27 cellular contexts compared by ENCODE assay signal in genomic region chr4:53173576-53173975, GRCh38.
"Had no signal": no experiment of that assay in that cellular context is flagged by ENCODE, and none has a peak within 500 bp of the region (broad histone marks: within the 10 kb centered on the region; RNA-seq: fewer than 3 reads in every experiment).

No MANE protein-coding gene starts in this region.

- H3K9ac ChIP-seq: neural progenitor cell, parathyroid adenoma had no signal

- H3K27ac ChIP-seq: neural progenitor cell, ovary, parathyroid adenoma, psoas muscle, right lobe of liver, sigmoid colon, stomach, thoracic aorta, thyroid gland, tibial nerve, upper lobe of left lung, vagina had no signal

- H3K27me3 Mint-ChIP-seq: progenitor cell of endocrine pancreas; stimulated activated naive B cell treated with anti-CD40 and anti-IgM and Interleukin-4, amounts not matched to agents 10 μg/mL and 1 μg/mL and 100 μg/mL, for 72 hours; stimulated activated naive CD8-positive, alpha-beta T cell treated with anti-CD3 and anti-CD28 coated beads, Interleukin-15, Interleukin-2, amounts not matched to agents 100 ng/mL and 50 ng/mL, for 24 hours had no signal

- H3K36me3 ChIP-seq: neural progenitor cell, ovary, right lobe of liver, sigmoid colon, stomach, thoracic aorta, thyroid gland, upper lobe of left lung, vagina had no signal

- H3K27ac Mint-ChIP-seq: nephron; neural progenitor cell; progenitor cell of endocrine pancreas; stimulated activated effector memory CD8-positive, alpha-beta T cell treated with anti-CD3 and anti-CD28 coated beads, Interleukin-12 subunit alpha, Interleukin-12 subunit beta, amount 100 ng/mL, for 72 hours; stimulated activated naive B cell treated with anti-CD40 and anti-IgM and Interleukin-4, amounts not matched to agents 10 μg/mL and 1 μg/mL and 100 μg/mL, for 72 hours; stimulated activated naive CD8-positive, alpha-beta T cell treated with anti-CD3 and anti-CD28 coated beads, Interleukin-15, Interleukin-2, amounts not matched to agents 100 ng/mL and 50 ng/mL, for 24 hours had no signal

- H3K4me1 ChIP-seq: neural progenitor cell, parathyroid adenoma, psoas muscle, right lobe of liver, sigmoid colon, stomach, thyroid gland, tibial nerve, upper lobe of left lung, vagina had no signal

- H3K79me2 ChIP-seq: parathyroid adenoma had no signal

- H3K4me3 Mint-ChIP-seq: nephron; neural progenitor cell; stimulated activated effector memory CD8-positive, alpha-beta T cell treated with anti-CD3 and anti-CD28 coated beads, Interleukin-12 subunit alpha, Interleukin-12 subunit beta, amount 100 ng/mL, for 72 hours; stimulated activated naive B cell treated with anti-CD40 and anti-IgM and Interleukin-4, amounts not matched to agents 10 μg/mL and 1 μg/mL and 100 μg/mL, for 72 hours; stimulated activated naive CD8-positive, alpha-beta T cell treated with anti-CD3 and anti-CD28 coated beads, Interleukin-15, Interleukin-2, amounts not matched to agents 100 ng/mL and 50 ng/mL, for 24 hours had no signal

- ATAC-seq: psoas muscle; right cardiac atrium; right lobe of liver; stimulated activated effector memory CD8-positive, alpha-beta T cell treated with anti-CD3 and anti-CD28 coated beads, Interleukin-12 subunit alpha, Interleukin-12 subunit beta, amount 100 ng/mL, for 72 hours; stimulated activated naive B cell treated with anti-CD40 and anti-IgM and Interleukin-4, amounts not matched to agents 10 μg/mL and 1 μg/mL and 100 μg/mL, for 72 hours had no signal

- H3K9me3 ChIP-seq: ovary, psoas muscle, right lobe of liver, sigmoid colon, thoracic aorta, thyroid gland, vagina had no signal

- H3K4me3 ChIP-seq: neural progenitor cell, ovary, psoas muscle, right lobe of liver, sigmoid colon, stomach, thoracic aorta, thyroid gland, tibial nerve, upper lobe of left lung, vagina had no signal

- H3K27me3 ChIP-seq: neural progenitor cell, ovary, right lobe of liver, sigmoid colon, stomach, thyroid gland, tibial nerve, upper lobe of left lung, vagina had no signal

- H3K36me3 Mint-ChIP-seq: stimulated activated effector memory CD8-positive, alpha-beta T cell treated with anti-CD3 and anti-CD28 coated beads, Interleukin-12 subunit alpha, Interleukin-12 subunit beta, amount 100 ng/mL, for 72 hours had no signal

- H2AFZ ChIP-seq: neural progenitor cell, parathyroid adenoma had no signal

- DNase-seq: occipital lobe; ovary; posterior cingulate gyrus; psoas muscle; right cardiac atrium; right lobe of liver; sigmoid colon; small intestine; stimulated activated CD4-positive, alpha-beta T cell treated with anti-CD3 and anti-CD28 coated beads, Interleukin-15, amount 100 ng/mL, for 24 hours; stimulated activated CD4-positive, alpha-beta T cell treated with anti-CD3 and anti-CD28 coated beads, Interleukin-2, amount 100 ng/mL, for 24 hours; stimulated activated CD4-positive, alpha-beta T cell treated with anti-CD3 and anti-CD28 coated beads, Interleukin-2, amount 100 ng/mL, for 48 hours; stimulated activated CD4-positive, alpha-beta T cell treated with anti-CD3 and anti-CD28 coated beads, Interleukin-4, amount 100 ng/mL, for 24 hours; stimulated activated naive B cell treated with anti-CD40 and anti-IgM and Interleukin-4, amounts not matched to agents 10 μg/mL and 1 μg/mL and 100 μg/mL, for 72 hours; stimulated activated naive CD4-positive, alpha-beta T cell treated with Interleukin-2 at 50 U/mL for 16 hours; stomach; thyroid gland; trophoblast cell; upper lobe of left lung had no signal

- H3K4me1 Mint-ChIP-seq: nephron, neural progenitor cell had no signal

- H3K4me2 ChIP-seq: neural progenitor cell had no signal
